16 cellular contexts compared by ENCODE assay signal in genomic region chr2:213723051-213723560, GRCh38.
DNase-seq lines count a peak whose midpoint lies in the region; TF ChIP-seq lines count a peak whose summit lies in the region.
"Had no signal": no experiment of that assay in that cellular context is flagged by ENCODE, and none has a peak within 500 bp of the region (broad histone marks: within the 10 kb centered on the region; RNA-seq: fewer than 3 reads in every experiment).

No MANE protein-coding gene starts in this region.

- no peak overlapping the region for H3K23ac ChIP-seq in trophoblast cell (ENCODE audit: low read length)

- H3K4me3 ChIP-seq in H7 (ENCODE audit: insufficient read depth, low read depth, low read length): no peak overlapping the region
- H3K4me3 ChIP-seq in endodermal cell (ENCODE audit: low read length): no peak overlapping the region
- no peak overlapping the region for H3K4me3 ChIP-seq in trophoblast cell (ENCODE audit: low read depth, low read length)

- H3K18ac ChIP-seq in trophoblast cell (ENCODE audit: low read length): no peak overlapping the region

- H3K4me1 ChIP-seq in endodermal cell (ENCODE audit: control insufficient read depth, insufficient read depth, low read length) (peaks cover 12% of the 10 kb centered on the region), trophoblast cell (ENCODE audit: control insufficient read depth in 1 of 2, insufficient read depth in 2 of 2, low read length in 2 of 2) (peaks cover 5 to 9% of the 10 kb centered on the region in 2 experiments)

- H3K79me1 ChIP-seq in trophoblast cell (ENCODE audit: low read length): peaks cover 18% of the 10 kb centered on the region

- H2BK5ac ChIP-seq in trophoblast cell (ENCODE audit: low read depth, low read length, poor library complexity): peak overlapping the region; percentile 93

- H3K27me3 ChIP-seq in H7 (ENCODE audit: control insufficient read depth, insufficient read depth, low read length) (no peaks in the 10 kb centered on the region), endodermal cell (ENCODE audit: control insufficient read depth, insufficient read depth, low read length, poor library complexity, severe bottlenecking) (no peaks in the 10 kb centered on the region), trophoblast cell (ENCODE audit: insufficient read depth, low read length) (no peaks in the 10 kb centered on the region)

- WGBS in endodermal cell (ENCODE audit: insufficient coverage in 1 of 2, insufficient read length in 1 of 2), 2 experiments: 54 to 100% methylated on average over 1 of the region's 2 CpGs
- WGBS in trophoblast cell (ENCODE audit: extremely low coverage, insufficient coverage, insufficient read length): no CpG with 5 or more reads among the region's 2 CpGs

- peak overlapping the region; percentile 28 for H3K27ac Mint-ChIP-seq in endodermal cell
- H3K27ac Mint-ChIP-seq: CD8-positive, alpha-beta memory T cell had no signal

- H3K4me2 ChIP-seq in trophoblast cell (ENCODE audit: low read length): no peak overlapping the region

- H3K14ac ChIP-seq in trophoblast cell (ENCODE audit: low read length): no peak overlapping the region

- no peaks in the 10 kb centered on the region for H3K27me3 Mint-ChIP-seq in endodermal cell (ENCODE audit: insufficient read depth)
- H3K27me3 Mint-ChIP-seq: CD8-positive, alpha-beta memory T cell had no signal

- no peak overlapping the region for H2AK5ac ChIP-seq in trophoblast cell (ENCODE audit: low read length)

- H2BK120ac ChIP-seq in trophoblast cell (ENCODE audit: insufficient read depth, low read length, poor library complexity): peak overlapping the region; percentile 58

- DNase-seq in H7: peak; percentile 9
- peak; percentile 95 for DNase-seq in NCI-H82 treated with DMSO at 0.1 percent for 48 hours (lab: John Stamatoyannopoulos, UW; ENCODE audit: unreplicated experiment)
- peak; percentile 50 for DNase-seq in endodermal cell
- DNase-seq in trophoblast cell: no peak
- DNase-seq in DMS79 treated with DMSO at 0.1 percent for 48 hours (lab: John Stamatoyannopoulos, UW): no peak
- no peak for DNase-seq in activated CD8-positive, alpha-beta memory T cell treated with anti-CD3 and anti-CD28 coated beads, Interleukin-2, amount 50 U/mL, for 4 hours
- DNase-seq in NCI-H748 (lab: John Stamatoyannopoulos, UW; ENCODE audit: unreplicated experiment): no peak
- DNase-seq: CD8-positive, alpha-beta memory T cell; DMS 273 treated with DMSO at 0.1 percent for 48 hours; GOT3; NCI-H1048; NCI-H146; NCI-H226; NCI-H774; SIG-M5; SW 1271 had no signal

- H3K4me3 Mint-ChIP-seq in endodermal cell: no peak overlapping the region
- H3K4me3 Mint-ChIP-seq: CD8-positive, alpha-beta memory T cell had no signal

- H4K91ac ChIP-seq in trophoblast cell (ENCODE audit: low read depth, low read length): peak overlapping the region; percentile 57

- no peak overlapping the region for H2BK12ac ChIP-seq in trophoblast cell (ENCODE audit: low read length)

- H3K79me2 ChIP-seq in trophoblast cell (ENCODE audit: control insufficient read depth, insufficient read depth, low read length, poor library complexity): no peaks in the 10 kb centered on the region

- peaks cover 2% of the 10 kb centered on the region for H3K36me3 Mint-ChIP-seq in endodermal cell (ENCODE audit: low read depth)
- H3K36me3 Mint-ChIP-seq: CD8-positive, alpha-beta memory T cell had no signal

- H3K36me3 ChIP-seq in H7 (replicated peaks; ENCODE audit: control insufficient read depth, insufficient read depth, low read length) (no peaks in the 10 kb centered on the region), endodermal cell (ENCODE audit: control insufficient read depth, insufficient read depth, low read length) (no peaks in the 10 kb centered on the region), trophoblast cell (ENCODE audit: control insufficient read depth in 1 of 2, insufficient read depth in 2 of 2, low read length in 2 of 2) (peaks cover 0 to 2% of the 10 kb centered on the region in 2 experiments)

- H3K4ac ChIP-seq in trophoblast cell (ENCODE audit: low read depth, low read length): no peak overlapping the region

- H3K9me3 ChIP-seq in endodermal cell (ENCODE audit: control insufficient read depth, low read length) (peaks cover 5% of the 10 kb centered on the region), trophoblast cell (ENCODE audit: insufficient read depth, low read depth, low read length) (no peaks in the 10 kb centered on the region)

- no peak overlapping the region for H4K12ac ChIP-seq in trophoblast cell (ENCODE audit: low read depth, low read length)

- H3K9ac ChIP-seq in endodermal cell (ENCODE audit: extremely low read depth, low read length, poor library complexity, severe bottlenecking) (no peak overlapping the region), trophoblast cell (ENCODE audit: low read length) (no peak overlapping the region)

- H4K8ac ChIP-seq in trophoblast cell (ENCODE audit: low read depth, low read length): peak overlapping the region; percentile 51

- H3K27ac ChIP-seq in endodermal cell (ENCODE audit: low read depth, low read length): no peak overlapping the region
- peak overlapping the region; percentile 95 for H3K27ac ChIP-seq in trophoblast cell (ENCODE audit: low read depth, low read length)

- peaks cover 12% of the 10 kb centered on the region for H3K9me3 Mint-ChIP-seq in endodermal cell

- TF ChIP-seq CTCF in endodermal cell (conservative IDR thresholded peaks at IDR 0.05): peak; percentile 58

- H3K4me1 Mint-ChIP-seq in endodermal cell: peaks cover 15% of the 10 kb centered on the region
- H3K4me1 Mint-ChIP-seq: CD8-positive, alpha-beta memory T cell had no signal

- no peak overlapping the region for H2AFZ ChIP-seq in trophoblast cell (ENCODE audit: insufficient read depth, low read length, poor library complexity)

Comparison
In these comparisons a context has a peak if more than half of its experiments do, and no peak if none do; other contexts are left out.
1. DNase-seq: peak in H7 (single experiment), NCI-H82 treated with DMSO at 0.1 percent for 48 hours (single experiment) and endodermal cell (single experiment); none in trophoblast cell (0 of 2), DMS79 treated with DMSO at 0.1 percent for 48 hours (single experiment), activated CD8-positive, alpha-beta memory T cell treated with anti-CD3 and anti-CD28 coated beads, Interleukin-2, amount 50 U/mL, for 4 hours (single experiment) and NCI-H748 (single experiment).